Comparison of ENCODE assay signal across 19 cellular contexts in the genomic region with DNA sequence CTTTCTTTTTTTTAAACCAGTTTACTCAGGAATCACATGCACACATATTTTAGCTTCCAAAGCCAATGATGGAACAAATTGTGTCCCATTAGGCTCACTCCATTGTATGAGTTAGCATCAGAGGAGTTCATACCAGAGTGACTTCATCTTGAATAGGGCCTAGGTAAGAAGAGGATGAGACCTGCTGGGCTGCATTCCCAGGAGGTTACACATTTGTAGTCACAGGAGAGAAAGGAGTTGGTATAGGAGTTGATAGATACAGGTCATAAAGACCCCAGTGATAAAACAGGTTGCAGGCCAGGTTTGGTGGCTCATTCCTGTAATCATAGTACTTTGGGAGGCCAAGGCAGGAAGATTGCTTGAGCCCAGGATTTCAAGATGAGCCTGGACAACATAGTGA.
"Had no signal": no experiment of that assay in that cellular context is flagged by ENCODE, and none has a peak within 500 bp of the region (broad histone marks: within the 10 kb centered on the region; RNA-seq: fewer than 3 reads in every experiment).

No MANE protein-coding gene starts in this region.

- H3K9me3 ChIP-seq: right atrium auricular region, sigmoid colon, thoracic aorta had no signal

- H3K27ac ChIP-seq: esophagus squamous epithelium, hepatocyte, neutrophil, right atrium auricular region, sigmoid colon, skin epidermis, stomach, thoracic aorta, upper lobe of left lung, vagina had no signal

- ATAC-seq: naive thymus-derived CD4-positive, alpha-beta T cell had no signal

- H3K27me3 ChIP-seq: hepatocyte, right atrium auricular region, vagina had no signal

- H3K27ac Mint-ChIP-seq: naive thymus-derived CD4-positive, alpha-beta T cell had no signal

- FAIRE-seq: endometrium had no signal

- H2AFZ ChIP-seq: hepatocyte had no signal

- H3K4me3 ChIP-seq: hepatocyte, right atrium auricular region, skin epidermis, thoracic aorta, upper lobe of left lung, vagina had no signal

- H3K4me3 Mint-ChIP-seq: naive thymus-derived CD4-positive, alpha-beta T cell had no signal

- H3K4me2 ChIP-seq: hepatocyte had no signal

- H3K36me3 ChIP-seq: esophagus squamous epithelium, neutrophil, right atrium auricular region, sigmoid colon, stomach, thoracic aorta, upper lobe of left lung, vagina had no signal

- DNase-seq: effector memory CD4-positive, alpha-beta T cell; esophagus squamous epithelium; foreskin fibroblast; head of caudate nucleus; naive thymus-derived CD4-positive, alpha-beta T cell; posterior cingulate gyrus; sigmoid colon; stimulated activated CD4-positive, alpha-beta T cell treated with anti-CD3 and anti-CD28 coated beads, Interleukin-12 subunit alpha, Interleukin-12 subunit beta, amount 100 ng/mL, for 4 hours; stimulated activated naive CD4-positive, alpha-beta T cell; stomach; substantia nigra; upper lobe of left lung had no signal
